Comparison of ENCODE assay signal across 8 cellular contexts in genomic region chr12:3655331-3655900, GRCh38.
DNase-seq lines count a peak whose midpoint lies in the region; ATAC-seq and TF ChIP-seq lines count a peak whose summit lies in the region.

No MANE protein-coding gene starts in this region.

- H3K27ac Mint-ChIP-seq in activated T-cell treated with anti-CD3 and anti-CD28 coated beads, Interleukin-2, amount 50 U/mL, for 72 hours, result no peak overlapping the region
- H3K27ac Mint-ChIP-seq in natural killer cell, result no peak overlapping the region

- peak; percentile 48 for TF ChIP-seq CTCF in cardiac fibroblast (IDR thresholded peaks at IDR 0.05; ENCODE audit: low read depth, low read length)
- TF ChIP-seq CTCF in natural killer cell (IDR thresholded peaks at IDR 0.05), result peak; percentile 15

- peaks cover 0 to 6% of the 10 kb centered on the region in 2 donors for H3K36me3 Mint-ChIP-seq in activated T-cell treated with anti-CD3 and anti-CD28 coated beads, Interleukin-2, amount 50 U/mL, for 72 hours (ENCODE audit: insufficient read depth in 2 of 2)
- H3K36me3 Mint-ChIP-seq in natural killer cell, result peaks cover 14% of the 10 kb centered on the region

- no peak overlapping the region for H3K4me3 ChIP-seq in cardiac fibroblast (replicated peaks in 1 of 2; ENCODE audit: low read depth in 2 of 2, low read length in 2 of 2)

- intact Hi-C loops in natural killer cell (cut with micrococcal nuclease), result loop anchor here (1.0 kb wide), 1 partner anchor 122 kb away; no protein-coding TSS in a partner anchor

- H3K9me3 Mint-ChIP-seq in activated T-cell treated with anti-CD3 and anti-CD28 coated beads, Interleukin-2, amount 50 U/mL, for 72 hours, result no peaks in the 10 kb centered on the region
- no peaks in the 10 kb centered on the region for H3K9me3 Mint-ChIP-seq in natural killer cell

- no peaks in the 10 kb centered on the region for H3K4me1 Mint-ChIP-seq in activated T-cell treated with anti-CD3 and anti-CD28 coated beads, Interleukin-2, amount 50 U/mL, for 72 hours (ENCODE audit: low read depth)
- peaks cover 0 to 5% of the 10 kb centered on the region in 2 donors for H3K4me1 Mint-ChIP-seq in natural killer cell

- ATAC-seq in activated T-cell treated with anti-CD3 and anti-CD28 coated beads, Interleukin-2, amount 50 U/mL, for 72 hours (replicated peaks in 1 of 2), result peak; percentile 30 to 40
- ATAC-seq in natural killer cell (peak in 2 of 3 donors; percentile 47 to 66), HG02588 (IDR thresholded peaks at IDR 0.05; ENCODE audit: unreplicated experiment) (no peak), GM19351 (IDR thresholded peaks at IDR 0.05; ENCODE audit: unreplicated experiment) (no peak)

- DNase-seq in activated T-cell treated with anti-CD3 and anti-CD28 coated beads, Interleukin-2, amount 50 U/mL, for 72 hours, result peak; percentile 15
- no peak for DNase-seq in activated T-cell treated with anti-CD3 and anti-CD28 coated beads for 4 hours
- peak; percentile 72 for DNase-seq in NCI-H2029 treated with DMSO at 0.1 percent for 48 hours (lab: John Stamatoyannopoulos, UW)
- DNase-seq in cardiac fibroblast (ENCODE audit: low read depth in 2 of 2), result peak; percentile 17 to 25
- DNase-seq in natural killer cell, result no peak
- DNase-seq in C1 segment of cervical spinal cord (lab: John Stamatoyannopoulos, UW), result no peak

- no peak overlapping the region for H3K4me3 Mint-ChIP-seq in activated T-cell treated with anti-CD3 and anti-CD28 coated beads, Interleukin-2, amount 50 U/mL, for 72 hours
- H3K4me3 Mint-ChIP-seq in natural killer cell, result no peak overlapping the region

- H3K27me3 Mint-ChIP-seq in activated T-cell treated with anti-CD3 and anti-CD28 coated beads, Interleukin-2, amount 50 U/mL, for 72 hours (ENCODE audit: low read depth), result no peaks in the 10 kb centered on the region
- no peaks in the 10 kb centered on the region for H3K27me3 Mint-ChIP-seq in natural killer cell (ENCODE audit: low read depth in 2 of 2)

Comparison
In these comparisons a context has a peak if more than half of its experiments do, and no peak if none do; other contexts are left out.
1. DNase-seq: peak in activated T-cell treated with anti-CD3 and anti-CD28 coated beads, Interleukin-2, amount 50 U/mL, for 72 hours (2 of 2), NCI-H2029 treated with DMSO at 0.1 percent for 48 hours (single experiment) and cardiac fibroblast (2 of 2); none in activated T-cell treated with anti-CD3 and anti-CD28 coated beads for 4 hours (single experiment), natural killer cell (single experiment) and C1 segment of cervical spinal cord (0 of 14).
2. ATAC-seq: peak in activated T-cell treated with anti-CD3 and anti-CD28 coated beads, Interleukin-2, amount 50 U/mL, for 72 hours (2 of 2) and natural killer cell (2 of 3); none in HG02588 (single experiment) and GM19351 (single experiment).